8 cellular contexts compared by ENCODE assay signal in the genomic region with DNA sequence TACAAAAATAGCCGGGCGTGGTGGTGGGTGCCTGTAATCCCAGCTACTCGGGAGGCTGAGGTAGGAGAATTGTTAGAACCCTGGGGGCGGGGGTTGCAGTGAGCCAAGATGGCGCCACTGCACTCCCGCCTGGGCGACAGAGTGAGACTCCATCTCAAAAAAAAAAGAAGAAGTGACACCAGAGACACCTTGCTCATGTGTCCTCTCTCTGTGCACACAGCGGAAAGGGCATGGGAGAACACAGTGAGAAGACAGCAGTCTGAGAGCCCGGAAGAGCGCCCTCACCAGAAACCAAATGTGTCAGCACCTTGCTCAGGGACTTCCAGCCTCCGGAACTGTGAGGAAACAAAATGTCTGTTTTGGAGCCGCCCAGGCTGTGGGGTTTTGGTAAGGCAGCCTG. TPM values are rescaled to one million over a fixed set of nuclear protein-coding genes. Genes with fewer than 3 reads are reported as not detected.
DNase-seq lines count a peak whose midpoint lies in the region; ATAC-seq and TF ChIP-seq lines count a peak whose summit lies in the region.
"Not testable (repeated sequence)": the region's sequence is repeated elsewhere in the genome, so short reads cannot be mapped to it uniquely, and the experiment has no call there.

No MANE protein-coding gene starts in this region.

- DNase-seq in GM12864 (ENCODE audit: low read depth) = peak; percentile 78
- DNase-seq in WTC11 (ENCODE audit: low spot score); testis: not testable (repeated sequence)

- not testable (repeated sequence) for H3K4me3 ChIP-seq in GM12864 (ENCODE audit: low read depth, low read length)
- peak overlapping the region; percentile 13 to 54 for H3K4me3 ChIP-seq in testis

- not testable (repeated sequence) for H3K27ac Mint-ChIP-seq in WTC11

- H3K9me3 ChIP-seq in testis = not testable (repeated sequence)

- peak; percentile 45 for ATAC-seq in GM18519 (IDR thresholded peaks at IDR 0.05; ENCODE audit: low FRiP score, unreplicated experiment)
- ATAC-seq in GM19463 (IDR thresholded peaks at IDR 0.05; ENCODE audit: unreplicated experiment) = peak; percentile 49
- ATAC-seq in GM21619 (IDR thresholded peaks at IDR 0.05; ENCODE audit: unreplicated experiment) = peak; percentile 63
- ATAC-seq in HG02798 (IDR thresholded peaks at IDR 0.05; ENCODE audit: poor library complexity, unreplicated experiment) = peak; percentile 65
- ATAC-seq in HG03280 (IDR thresholded peaks at IDR 0.05; ENCODE audit: unreplicated experiment) = peak; percentile 44
- ATAC-seq in WTC11 = 0 out of 2 replicates have a peak, but pooled peaks have one; percentile 30

- H3K36me3 ChIP-seq in testis (ENCODE audit: low read depth, missing control alignments) = not testable (repeated sequence)

- TF ChIP-seq CTCF in GM12864 (IDR thresholded peaks at IDR 0.05; ENCODE audit: low read depth, low read length, missing control alignments) = peak; percentile 46
- not testable (repeated sequence) for TF ChIP-seq CTCF in WTC11 (IDR thresholded peaks at IDR 0.05); testis (IDR thresholded peaks at IDR 0.05)

- POLR2A ChIA-PET in WTC11 (lab: Charles Lee) = not testable (repeated sequence)

- not testable (repeated sequence) for H3K9me3 Mint-ChIP-seq in WTC11

- H3K27ac ChIP-seq in testis = not testable (repeated sequence)

- H3K27me3 Mint-ChIP-seq in WTC11 (ENCODE audit: low read depth) = peaks cover 41% of the 10 kb centered on the region

- intact Hi-C loops in testis (cut with DNase I; ENCODE audit: low total_unique reads) = not testable (repeated sequence)

- not testable (repeated sequence) for H3K4me3 Mint-ChIP-seq in WTC11

- H3K27me3 ChIP-seq in testis = not testable (repeated sequence)

- CTCF ChIA-PET in WTC11 (lab: Charles Lee) = interaction anchor here (1.7 to 7.2 kb wide), 2 partner anchors 10 to 14 kb away, joined by 5 to 57 read pairs; no protein-coding TSS in a partner anchor

- H3K36me3 Mint-ChIP-seq in WTC11 = not testable (repeated sequence)

- WGBS in testis, 2 donors = 61 to 80% methylated on average over 12 of the region's 12 CpGs

- peaks cover 19% of the 10 kb centered on the region for H3K4me1 ChIP-seq in testis

- H3K4me1 Mint-ChIP-seq in WTC11 = not testable (repeated sequence)

- TF ChIP-seq POLR2A in testis (IDR thresholded peaks at IDR 0.05) = not testable (repeated sequence)

RNA-seq across cellular contexts. Expression of gene RPL32, which starts 40.5 kb away (rescaled TPM):
- total RNA-seq in WTC11 (2021) = 1,643 to 1,831 TPM (median 1,818 TPM) in 3 replicates
- 100 to 1,000 TPM; 435 to 713 TPM for total RNA-seq in testis
- 1,578 TPM for polyA plus RNA-seq in testis (ENCODE audit: insufficient read depth, low read depth, low replicate concordance)
